ENCODE assay signal across 8 cellular contexts in genomic region chr4:80183196-80184052, GRCh38. TPM values are rescaled to one million over a fixed set of nuclear protein-coding genes. Genes with fewer than 3 reads are reported as not detected.
DNase-seq lines count a peak whose midpoint lies in the region; ATAC-seq, FAIRE-seq and TF ChIP-seq lines count a peak whose summit lies in the region.

No MANE protein-coding gene starts in this region.

- H3K4me2 ChIP-seq in mesendoderm (ENCODE audit: low read length) = peak overlapping the region; percentile 71

- H3K4me3 ChIP-seq in RWPE2 (ENCODE audit: severe bottlenecking) (peak overlapping the region; percentile 53), colonic mucosa (peak overlapping the region; percentile 39), mesendoderm (ENCODE audit: low read length) (peak overlapping the region; percentile 22), tibial artery (peak overlapping the region; percentile 67 to 86)

- H3K9me3 ChIP-seq in RWPE2 (ENCODE audit: severe bottlenecking) (no peaks in the 10 kb centered on the region), colonic mucosa (no peaks in the 10 kb centered on the region), tibial artery (peaks cover 0 to 9% (median 0%) of the 10 kb centered on the region in 3 donors)

- no peak overlapping the region for H4K5ac ChIP-seq in mesendoderm (ENCODE audit: low read length)

- H4K8ac ChIP-seq in mesendoderm (ENCODE audit: low read depth, low read length) = no peak overlapping the region

- intact Hi-C loops in colonic mucosa (cut with DNase I) = loop anchor here (5.0 to 10.0 kb wide), 3 partner anchors 56 to 269 kb away; no protein-coding TSS in a partner anchor
- intact Hi-C loops in tibial artery (cut with DNase I; ENCODE audit: low total_unique reads) = loop anchor here (10.0 kb wide), 1 partner anchor 109 kb away; the partner anchor contains the start of gene ANTXR2

- peak overlapping the region; percentile 76 for H3K56ac ChIP-seq in mesendoderm (ENCODE audit: low read length)

- H2BK120ac ChIP-seq in mesendoderm (ENCODE audit: low read depth, low read length) = no peak overlapping the region

- peak overlapping the region; percentile 22 for H3K27ac ChIP-seq in RWPE2 (ENCODE audit: poor library complexity, severe bottlenecking)
- H3K27ac ChIP-seq in colonic mucosa = peak overlapping the region; percentile 40
- no peak overlapping the region for H3K27ac ChIP-seq in mesendoderm (ENCODE audit: low read depth, low read length)
- H3K27ac ChIP-seq in tibial artery = peak overlapping the region; percentile 74 to 81

- no peaks in the 10 kb centered on the region for H3K79me1 ChIP-seq in mesendoderm (ENCODE audit: low read length)

- H2BK15ac ChIP-seq in mesendoderm (replicated peaks; ENCODE audit: low read depth) = no peak overlapping the region

- peak overlapping the region; percentile 34 for H3K18ac ChIP-seq in mesendoderm (ENCODE audit: low read length)

- H3K4ac ChIP-seq in mesendoderm (ENCODE audit: low read depth, low read length) = no peak overlapping the region

- DNase-seq in RWPE2 (ENCODE audit: low spot score) = no peak
- no peak for DNase-seq in colonic mucosa
- DNase-seq in mesendoderm = peak; percentile 18
- DNase-seq in tibial artery = peak in 1 of 2 donors; percentile 36
- DNase-seq in HTR-8/SVneo (ENCODE audit: insufficient read length, low spot score) = no peak
- DNase-seq in glomerular visceral epithelial cell (ENCODE audit: extremely low spot score) = no peak

- H3K4me1 ChIP-seq in RWPE2 (ENCODE audit: insufficient read depth, poor library complexity, severe bottlenecking) (peaks cover 18% of the 10 kb centered on the region), colonic mucosa (no peaks in the 10 kb centered on the region), mesendoderm (ENCODE audit: control insufficient read depth, low read depth, low read length) (peaks cover 3% of the 10 kb centered on the region), tibial artery (peaks cover 0 to 43% (median 27%) of the 10 kb centered on the region in 4 donors)

- H3K27me3 ChIP-seq in RWPE2 (ENCODE audit: insufficient read depth, poor library complexity, severe bottlenecking) (no peaks in the 10 kb centered on the region), colonic mucosa (peaks cover 29% of the 10 kb centered on the region), mesendoderm (ENCODE audit: insufficient read depth, low read length, poor library complexity) (peaks cover 58% of the 10 kb centered on the region), tibial artery (peaks cover 0 to 11% of the 10 kb centered on the region in 2 donors)

- no peak for FAIRE-seq in HTR-8/SVneo (lab: Jason Lieb, UNC)

- no peak overlapping the region for H3K23ac ChIP-seq in mesendoderm (ENCODE audit: low read length)

- H3K9ac ChIP-seq in colonic mucosa (ENCODE audit: low read depth in 2 of 2, low read length in 2 of 2) (peak overlapping the region in 1 of 2 donors; percentile 38), mesendoderm (ENCODE audit: low read length) (peak overlapping the region; percentile 53)

- no peak overlapping the region for H2AK5ac ChIP-seq in mesendoderm (ENCODE audit: low read length)

- ATAC-seq in GM18867 (IDR thresholded peaks at IDR 0.05; ENCODE audit: unreplicated experiment) (peak; percentile 39), HG02970 (IDR thresholded peaks at IDR 0.05; ENCODE audit: low FRiP score, unreplicated experiment) (peak; percentile 16), RWPE2 (ENCODE audit: low read depth) (peak; percentile 66)

- H2BK5ac ChIP-seq in mesendoderm (ENCODE audit: low read length) = no peak overlapping the region

- H3K36me3 ChIP-seq in RWPE2 (ENCODE audit: low read depth) (no peaks in the 10 kb centered on the region), colonic mucosa (no peaks in the 10 kb centered on the region), mesendoderm (ENCODE audit: control insufficient read depth, insufficient read depth, low read length) (no peaks in the 10 kb centered on the region), tibial artery (no peaks in the 10 kb centered on the region)

- TF ChIP-seq CTCF in RWPE2 (IDR thresholded peaks at IDR 0.05; ENCODE audit: poor library complexity, severe bottlenecking) = no peak
- no peak for TF ChIP-seq CTCF in colonic mucosa (IDR thresholded peaks at IDR 0.05)
- no peak for TF ChIP-seq CTCF in tibial artery (IDR thresholded peaks at IDR 0.05)

- no peaks in the 10 kb centered on the region for H3K79me2 ChIP-seq in mesendoderm (ENCODE audit: control insufficient read depth, insufficient read depth, low read length)

- WGBS in mesendoderm (ENCODE audit: extremely low coverage, insufficient coverage, low lambda C conversion rate) = no CpG with 5 or more reads among the region's 55 CpGs

RNA-seq across cellular contexts. Expression of gene PRDM8, which starts 13.9 kb away (rescaled TPM):
- 1 to 10 TPM in 1 of 2 donors, under 1 TPM in 1; 0.82 to 1.6 TPM for total RNA-seq in colonic mucosa
- 0.08 TPM for polyA plus RNA-seq in mesendoderm (2013, experiment 1 of 2)
- polyA plus RNA-seq in mesendoderm (2013, experiment 2 of 2) = 0.01 TPM

Comparison
In these comparisons a context has a peak if more than half of its experiments do, and no peak if none do; other contexts are left out.
1. ATAC-seq: peak in every context shown above with its lines; median percentile 66 in RWPE2; 39 in GM18867; 16 in HG02970.
2. H3K4me3 ChIP-seq: peak in every context shown above with its lines; median percentile 76 in tibial artery; 53 in RWPE2; 39 in colonic mucosa; 22 in mesendoderm.